In the genomic region with DNA sequence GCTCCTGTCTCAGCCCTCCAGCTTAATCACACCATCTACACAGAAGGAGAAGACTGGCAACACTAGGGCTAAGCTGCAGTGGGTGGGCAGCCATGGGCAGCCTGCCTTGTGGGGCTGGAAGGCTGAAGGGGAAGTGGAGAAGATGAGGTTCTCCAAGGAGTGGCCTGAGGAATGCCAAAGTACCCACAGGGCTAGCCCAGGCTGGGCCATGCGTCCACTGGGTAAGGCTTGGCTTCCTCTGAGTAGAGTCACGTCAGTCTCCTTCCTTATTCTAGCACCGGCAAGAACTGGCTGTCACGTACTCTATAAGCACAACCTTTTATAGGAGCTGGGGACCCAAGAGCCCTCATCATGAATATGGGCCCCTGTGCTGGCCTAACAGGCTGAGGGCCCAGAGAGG, we compare ENCODE assay signal across 17 cellular contexts.
A peak's percentile ranks its signal among the peaks of the same experiment; 100 is the strongest.
DNase-seq lines count a peak whose midpoint lies in the region; ATAC-seq lines count a peak whose summit lies in the region.
"Had no signal": no experiment of that assay in that cellular context is flagged by ENCODE, and none has a peak within 500 bp of the region (broad histone marks: within the 10 kb centered on the region; RNA-seq: fewer than 3 reads in every experiment).

No MANE protein-coding gene starts in this region.

- no peak overlapping the region for H3K4me2 ChIP-seq in neuronal stem cell (ENCODE audit: insufficient read depth, low read length, poor library complexity, severe bottlenecking)
- no peak overlapping the region for H3K4me2 ChIP-seq in GM23248 (ENCODE audit: unreplicated experiment)

- H3K4me1 ChIP-seq in neuronal stem cell (ENCODE audit: control insufficient read depth in 2 of 2, insufficient read depth in 1 of 2, low read depth in 1 of 2, low read length in 2 of 2) (no peaks in the 10 kb centered on the region), GM23248 (ENCODE audit: insufficient read depth) (no peaks in the 10 kb centered on the region)
- H3K4me1 ChIP-seq in CD4-positive, alpha-beta memory T cell (ENCODE audit: insufficient read depth, low read length): no peaks in the 10 kb centered on the region

- H3K9me3 Mint-ChIP-seq in dendritic cell treated with granulocyte-macrophage colony-stimulating factor and Interleukin-4, amounts not matched to agents 40 ng/mL and 50 ng/mL, for 4 days: no peaks in the 10 kb centered on the region
- no peaks in the 10 kb centered on the region for H3K9me3 Mint-ChIP-seq in CD4-positive, alpha-beta memory T cell
- H3K9me3 Mint-ChIP-seq: CD8-positive, alpha-beta T cell; HFFc6 had no signal

- no peak overlapping the region for H3K27ac ChIP-seq in neuronal stem cell (replicated peaks; ENCODE audit: low read length)
- H3K27ac ChIP-seq in GM23248: no peak overlapping the region
- no peak overlapping the region for H3K27ac ChIP-seq in CD4-positive, alpha-beta memory T cell (ENCODE audit: low read depth, low read length)

- no peaks in the 10 kb centered on the region for H3K79me2 ChIP-seq in GM23248 (ENCODE audit: insufficient read depth)

- no peak overlapping the region for H2BK15ac ChIP-seq in neuronal stem cell (ENCODE audit: low read length)

- in situ Hi-C loops in GM23248 (cut with MboI): no loop called here

- H3K27me3 Mint-ChIP-seq in dendritic cell treated with granulocyte-macrophage colony-stimulating factor and Interleukin-4, amounts not matched to agents 40 ng/mL and 50 ng/mL, for 4 days: peaks cover 81% of the 10 kb centered on the region
- H3K27me3 Mint-ChIP-seq in CD4-positive, alpha-beta memory T cell: peaks cover 56% of the 10 kb centered on the region in 2 donors

- H3F3A ChIP-seq in GM23248 (ENCODE audit: insufficient read depth): no peaks in the 10 kb centered on the region

- no peaks in the 10 kb centered on the region for H3K9me2 ChIP-seq in GM23248 (ENCODE audit: insufficient read depth)

- no peaks in the 10 kb centered on the region for H3K36me3 ChIP-seq in neuronal stem cell (replicated peaks in 1 of 2; ENCODE audit: control insufficient read depth in 2 of 2, insufficient read depth in 2 of 2, low read length in 2 of 2)
- H3K36me3 ChIP-seq in GM23248 (ENCODE audit: low read depth): no peaks in the 10 kb centered on the region
- no peaks in the 10 kb centered on the region for H3K36me3 ChIP-seq in CD4-positive, alpha-beta memory T cell (ENCODE audit: insufficient read depth, low read length)

- no peak overlapping the region for H3K14ac ChIP-seq in neuronal stem cell (ENCODE audit: low read length)

- ATAC-seq in HG03025 (IDR thresholded peaks at IDR 0.05; ENCODE audit: low FRiP score, unreplicated experiment): no peak
- ATAC-seq: CD8-positive, alpha-beta T cell had no signal

- no peaks in the 10 kb centered on the region for H3K36me3 Mint-ChIP-seq in dendritic cell treated with granulocyte-macrophage colony-stimulating factor and Interleukin-4, amounts not matched to agents 40 ng/mL and 50 ng/mL, for 4 days (ENCODE audit: low read depth)
- H3K36me3 Mint-ChIP-seq in CD4-positive, alpha-beta memory T cell: no peaks in the 10 kb centered on the region
- H3K36me3 Mint-ChIP-seq: CD8-positive, alpha-beta T cell had no signal

- H3K4ac ChIP-seq in neuronal stem cell (ENCODE audit: low read length): no peak overlapping the region

- H3K18ac ChIP-seq in neuronal stem cell (ENCODE audit: low read length): peak overlapping the region; percentile 54

- WGBS in neuronal stem cell (ENCODE audit: extremely low coverage in 2 of 2, insufficient read length in 2 of 2, insufficient replicate concordance in 1 of 2), 2 donors: no CpG with 5 or more reads among the region's 4 CpGs
- WGBS in GM23248 (ENCODE audit: low coverage in 1 of 2, low lambda C conversion rate in 2 of 2, missing lambda C conversion rate in 2 of 2), 2 experiments: 70 to 79% methylated on average over 4 of the region's 4 CpGs

- H3K79me1 ChIP-seq in neuronal stem cell (ENCODE audit: low read depth, low read length): no peaks in the 10 kb centered on the region

- DNase-seq in MV-4-11 (lab: John Stamatoyannopoulos, UW) (peak; percentile 34), NOMO-1 treated with dmso at 0.1 percent for 144 hours (lab: John Stamatoyannopoulos, UW; ENCODE audit: unreplicated experiment) (peak; percentile 19), neuronal stem cell (ENCODE audit: low spot score) (no peak), GM23248 (no peak), DMS53 treated with DMSO at 0.1 percent for 48 hours (lab: John Stamatoyannopoulos, UW; ENCODE audit: unreplicated experiment) (no peak)
- no peak for DNase-seq in CD4-positive, alpha-beta memory T cell
- DNase-seq: C1 segment of cervical spinal cord; CD8-positive, alpha-beta T cell; COR-L47; DMS153; GF-D8; HCEC 1CT; HFFc6; IMR-90 had no signal

- no peak overlapping the region for H2BK5ac ChIP-seq in neuronal stem cell (ENCODE audit: low read length)

- H3K4me3 ChIP-seq in neuronal stem cell (ENCODE audit: low read length in 2 of 2) (no peak overlapping the region), GM23248 (no peak overlapping the region)
- no peak overlapping the region for H3K4me3 ChIP-seq in CD4-positive, alpha-beta memory T cell (ENCODE audit: low read length in 2 of 2)

- H3K27me3 ChIP-seq in neuronal stem cell (ENCODE audit: control insufficient read depth in 3 of 3, insufficient read depth in 3 of 3, low read depth in 1 of 3, low read length in 3 of 3) (peaks cover 0 to 62% (median 0%) of the 10 kb centered on the region in 3 experiments), GM23248 (replicated peaks; ENCODE audit: insufficient read depth) (peaks cover 10% of the 10 kb centered on the region; the same call in 1 of the 2 replicates)
- peaks cover 7% of the 10 kb centered on the region for H3K27me3 ChIP-seq in CD4-positive, alpha-beta memory T cell (ENCODE audit: insufficient read depth, low read length)

- H4K20me1 ChIP-seq in GM23248 (ENCODE audit: insufficient read depth): no peaks in the 10 kb centered on the region

- no peak overlapping the region for H4K91ac ChIP-seq in neuronal stem cell (ENCODE audit: low read depth, low read length, poor library complexity)

- no peak overlapping the region for H3K4me3 Mint-ChIP-seq in dendritic cell treated with granulocyte-macrophage colony-stimulating factor and Interleukin-4, amounts not matched to agents 40 ng/mL and 50 ng/mL, for 4 days
- H3K4me3 Mint-ChIP-seq in CD4-positive, alpha-beta memory T cell: no peak overlapping the region
- H3K4me3 Mint-ChIP-seq: B cell; CD8-positive, alpha-beta T cell; HFFc6 had no signal

- H2BK120ac ChIP-seq in neuronal stem cell (ENCODE audit: low read depth, low read length): no peak overlapping the region

- H3K23ac ChIP-seq in neuronal stem cell (ENCODE audit: low read depth, low read length, poor library complexity): no peak overlapping the region

- peak overlapping the region; percentile 11 for H2AK5ac ChIP-seq in neuronal stem cell (ENCODE audit: low read depth, low read length)

- no peak overlapping the region for H3K9ac ChIP-seq in neuronal stem cell (ENCODE audit: low read depth, low read length, poor library complexity)
- H3K9ac ChIP-seq in GM23248: no peak overlapping the region

- H3K9me3 ChIP-seq in neuronal stem cell (replicated peaks in 1 of 2; ENCODE audit: control insufficient read depth in 2 of 2, insufficient read depth in 1 of 2, low read depth in 1 of 2, low read length in 2 of 2) (no peaks in the 10 kb centered on the region), GM23248 (ENCODE audit: low read depth) (no peaks in the 10 kb centered on the region)
- H3K9me3 ChIP-seq in CD4-positive, alpha-beta memory T cell (ENCODE audit: control insufficient read depth in 1 of 2, low read length in 2 of 2): no peaks in the 10 kb centered on the region

- CTCF ChIA-PET in CD4-positive, alpha-beta memory T cell (lab: Charles Lee; ENCODE audit: partially characterized antibody): no interaction called here

- no peak overlapping the region for H2BK12ac ChIP-seq in neuronal stem cell (ENCODE audit: low read length)

- no peak overlapping the region for H2AFZ ChIP-seq in neuronal stem cell (ENCODE audit: low read length)
- no peak overlapping the region for H2AFZ ChIP-seq in GM23248

- POLR2A ChIA-PET in CD4-positive, alpha-beta memory T cell (lab: Charles Lee; ENCODE audit: partially characterized antibody): no interaction called here

- peak overlapping the region; percentile 38 for H3K27ac Mint-ChIP-seq in dendritic cell treated with granulocyte-macrophage colony-stimulating factor and Interleukin-4, amounts not matched to agents 40 ng/mL and 50 ng/mL, for 4 days
- no peak overlapping the region for H3K27ac Mint-ChIP-seq in CD4-positive, alpha-beta memory T cell
- H3K27ac Mint-ChIP-seq: B cell; CD8-positive, alpha-beta T cell; HFFc6 had no signal

- H4K8ac ChIP-seq in neuronal stem cell (ENCODE audit: low read depth, low read length): no peak overlapping the region

- H3K4me1 Mint-ChIP-seq in dendritic cell treated with granulocyte-macrophage colony-stimulating factor and Interleukin-4, amounts not matched to agents 40 ng/mL and 50 ng/mL, for 4 days (ENCODE audit: low read depth): peaks cover 59% of the 10 kb centered on the region
- H3K4me1 Mint-ChIP-seq in CD4-positive, alpha-beta memory T cell: no peaks in the 10 kb centered on the region

- intact Hi-C loops in dendritic cell treated with granulocyte-macrophage colony-stimulating factor and Interleukin-4, amounts not matched to agents 40 ng/mL and 50 ng/mL, for 4 days (cut with micrococcal nuclease): no loop called here
- intact Hi-C loops in CD4-positive, alpha-beta memory T cell (cut with micrococcal nuclease): no loop called here

Comparison
In these comparisons a context has a peak if more than half of its experiments do, and no peak if none do; other contexts are left out.
1. DNase-seq: peak in MV-4-11 (single experiment) and NOMO-1 treated with dmso at 0.1 percent for 144 hours (single experiment); none in neuronal stem cell (single experiment), GM23248 (single experiment), CD4-positive, alpha-beta memory T cell (0 of 5) and DMS53 treated with DMSO at 0.1 percent for 48 hours (single experiment).